ENCODE assay signal across 30 cellular contexts in genomic region chr3:151217208-151217607, GRCh38. TPM values are rescaled to one million over a fixed set of nuclear protein-coding genes. Genes with fewer than 3 reads are reported as not detected.
DNase-seq lines count a peak whose midpoint lies in the region; ATAC-seq and TF ChIP-seq lines count a peak whose summit lies in the region.
"Had no signal": no experiment of that assay in that cellular context is flagged by ENCODE, and none has a peak within 500 bp of the region (broad histone marks: within the 10 kb centered on the region; RNA-seq: fewer than 3 reads in every experiment).

No MANE protein-coding gene starts in this region.

- POLR2A ChIA-PET in WTC11 (lab: Charles Lee) = no interaction called here

- peak overlapping the region; percentile 12 to 86 for H2BK12ac ChIP-seq in mesenchymal stem cell (ENCODE audit: low read length in 2 of 2)

- H3K9ac ChIP-seq in mesenchymal stem cell (ENCODE audit: low read length) = no peak overlapping the region
- H3K9ac ChIP-seq: BLaER1 treated with 17β-estradiol and CSF1 and Interleukin-3, amounts not matched to agents 10 nM and 100 nM had no signal

- intact Hi-C loops in right cardiac atrium (cut with DNase I) (no loop called here), left ventricle myocardium superior (cut with micrococcal nuclease) (no loop called here), aorta (cut with DNase I) (no loop called here)

- CTCF ChIA-PET in WTC11 (lab: Charles Lee) = no interaction called here

- no peak for TF ChIP-seq CTCF in WTC11 (IDR thresholded peaks at IDR 0.05)

- H2AFZ ChIP-seq in mesenchymal stem cell (ENCODE audit: low read depth, low read length) = no peak overlapping the region
- H2AFZ ChIP-seq: PC-9 had no signal

- H3K4me2 ChIP-seq in mesenchymal stem cell (ENCODE audit: low read length, poor library complexity, severe bottlenecking) = no peak overlapping the region
- H3K4me2 ChIP-seq: PC-9 had no signal

- no peak overlapping the region for H3K27ac Mint-ChIP-seq in WTC11
- peak overlapping the region; percentile 9 for H3K27ac Mint-ChIP-seq in stimulated activated naive B cell treated with anti-CD40 and anti-IgM and Interleukin-4, amounts not matched to agents 10 μg/mL and 1 μg/mL and 100 μg/mL, for 72 hours
- H3K27ac Mint-ChIP-seq: CD4-positive, alpha-beta T cell had no signal

- H3K9me3 Mint-ChIP-seq in WTC11 = peaks cover 23% of the 10 kb centered on the region
- peaks cover 7 to 9% of the 10 kb centered on the region in 2 donors for H3K9me3 Mint-ChIP-seq in stimulated activated naive B cell treated with anti-CD40 and anti-IgM and Interleukin-4, amounts not matched to agents 10 μg/mL and 1 μg/mL and 100 μg/mL, for 72 hours

- H3K27me3 Mint-ChIP-seq in WTC11 (ENCODE audit: low read depth) = no peaks in the 10 kb centered on the region; the same call in 1 of the 2 replicates
- H3K27me3 Mint-ChIP-seq in stimulated activated naive B cell treated with anti-CD40 and anti-IgM and Interleukin-4, amounts not matched to agents 10 μg/mL and 1 μg/mL and 100 μg/mL, for 72 hours = no peaks in the 10 kb centered on the region
- H3K27me3 Mint-ChIP-seq: CD4-positive, alpha-beta T cell had no signal

- no peaks in the 10 kb centered on the region for H3K9me3 ChIP-seq in right cardiac atrium (ENCODE audit: control insufficient read depth, low read length)
- peaks cover 7% of the 10 kb centered on the region for H3K9me3 ChIP-seq in mesenchymal stem cell (ENCODE audit: control insufficient read depth, low read length)
- H3K9me3 ChIP-seq in aorta (ENCODE audit: control insufficient read depth, low read length) = no peaks in the 10 kb centered on the region
- H3K9me3 ChIP-seq: SJCRH30 had no signal

- H3K14ac ChIP-seq in mesenchymal stem cell (ENCODE audit: low read length in 2 of 2) = no peak overlapping the region

- peaks cover 0 to 3% of the 10 kb centered on the region in 2 experiments for H3K36me3 ChIP-seq in mesenchymal stem cell (ENCODE audit: control insufficient read depth in 1 of 2, insufficient read depth in 2 of 2, low read depth in 1 of 2, low read length in 2 of 2)
- H3K36me3 ChIP-seq in aorta (ENCODE audit: control insufficient read depth in 1 of 2, insufficient read depth in 2 of 2, low read length in 1 of 2) = no peaks in the 10 kb centered on the region
- H3K36me3 ChIP-seq: SJCRH30 had no signal

- H3K27me3 ChIP-seq in right cardiac atrium (ENCODE audit: control insufficient read depth, insufficient read depth) (no peaks in the 10 kb centered on the region), mesenchymal stem cell (ENCODE audit: control insufficient read depth in 1 of 2, insufficient read depth in 1 of 2, low read length in 2 of 2) (no peaks in the 10 kb centered on the region), aorta (ENCODE audit: control insufficient read depth in 1 of 2, insufficient read depth in 2 of 2, low read length in 1 of 2) (no peaks in the 10 kb centered on the region)
- H3K27me3 ChIP-seq: BLaER1 treated with 17β-estradiol and CSF1 and Interleukin-3, amounts not matched to agents 10 nM and 100 nM; SJCRH30 had no signal

- no peak overlapping the region for H2BK15ac ChIP-seq in mesenchymal stem cell (ENCODE audit: low read depth, poor library complexity, severe bottlenecking)

- peaks cover 2% of the 10 kb centered on the region for H3K79me1 ChIP-seq in mesenchymal stem cell (replicated peaks; ENCODE audit: low read length, poor library complexity, severe bottlenecking)

- H3K4me1 Mint-ChIP-seq in WTC11 = peaks cover 17% of the 10 kb centered on the region
- H3K4me1 Mint-ChIP-seq in stimulated activated naive B cell treated with anti-CD40 and anti-IgM and Interleukin-4, amounts not matched to agents 10 μg/mL and 1 μg/mL and 100 μg/mL, for 72 hours = peaks cover 0 to 16% of the 10 kb centered on the region in 2 donors

- H2BK120ac ChIP-seq in mesenchymal stem cell (ENCODE audit: low read depth, low read length) = peak overlapping the region; percentile 50

- H2AK5ac ChIP-seq in mesenchymal stem cell (ENCODE audit: low read length, severe bottlenecking) = peak overlapping the region; percentile 93

- H3K27ac ChIP-seq in right cardiac atrium (ENCODE audit: low read length) (peak overlapping the region; percentile 18), mesenchymal stem cell (ENCODE audit: low read length, poor library complexity, severe bottlenecking) (no peak overlapping the region), aorta (ENCODE audit: low read depth in 1 of 2, low read length in 2 of 2) (no peak overlapping the region)
- H3K27ac ChIP-seq: BLaER1 treated with 17β-estradiol and CSF1 and Interleukin-3, amounts not matched to agents 10 nM and 100 nM; HL-60; PC-9; SJCRH30 had no signal

- 96% methylated on average over 1 of the region's 1 CpG for WGBS in right cardiac atrium
- 100% methylated on average over 1 of the region's 1 CpG for WGBS in mesenchymal stem cell
- 93 to 96% methylated on average over 1 of the region's 1 CpG for WGBS in aorta, 2 donors

- H4K8ac ChIP-seq in mesenchymal stem cell (ENCODE audit: low read length) = peak overlapping the region; percentile 39

- ATAC-seq in right cardiac atrium (no peak), left ventricle myocardium superior (no peak), WTC11 (peak; percentile 58), aorta (ENCODE audit: low FRiP score) (no peak)
- ATAC-seq in stimulated activated naive B cell treated with anti-CD40 and anti-IgM and Interleukin-4, amounts not matched to agents 10 μg/mL and 1 μg/mL and 100 μg/mL, for 72 hours (replicated peaks) = no peak
- ATAC-seq: GM12878, HCT116 had no signal

- H3K4ac ChIP-seq in mesenchymal stem cell (ENCODE audit: low read depth in 1 of 2, low read length in 2 of 2) = peak overlapping the region in 1 of 2 experiments; percentile 57

- H3K36me3 Mint-ChIP-seq in WTC11 = peaks cover 30% of the 10 kb centered on the region
- peaks cover 17 to 20% of the 10 kb centered on the region in 2 donors for H3K36me3 Mint-ChIP-seq in stimulated activated naive B cell treated with anti-CD40 and anti-IgM and Interleukin-4, amounts not matched to agents 10 μg/mL and 1 μg/mL and 100 μg/mL, for 72 hours

- H3K4me3 Mint-ChIP-seq in WTC11 = no peak overlapping the region
- no peak overlapping the region for H3K4me3 Mint-ChIP-seq in stimulated activated naive B cell treated with anti-CD40 and anti-IgM and Interleukin-4, amounts not matched to agents 10 μg/mL and 1 μg/mL and 100 μg/mL, for 72 hours
- H3K4me3 Mint-ChIP-seq: CD4-positive, alpha-beta T cell had no signal

- no peak overlapping the region for H2BK5ac ChIP-seq in mesenchymal stem cell (ENCODE audit: low read depth, low read length, poor library complexity, severe bottlenecking)

- H3K18ac ChIP-seq in mesenchymal stem cell (ENCODE audit: low read depth in 1 of 2, low read length in 2 of 2) = peak overlapping the region in 1 of 2 experiments; percentile 82

- no peak overlapping the region for H4K91ac ChIP-seq in mesenchymal stem cell (ENCODE audit: low read length)

- DNase-seq in right cardiac atrium (no peak), left ventricle myocardium superior (no peak), WTC11 (ENCODE audit: low spot score) (no peak), mesenchymal stem cell (no peak), NCI-H2029 (lab: John Stamatoyannopoulos, UW) (no peak), aorta (no peak), KG1 (lab: John Stamatoyannopoulos, UW) (no peak)
- no peak for DNase-seq in stimulated activated naive B cell treated with anti-CD40 and anti-IgM and Interleukin-4, amounts not matched to agents 10 μg/mL and 1 μg/mL and 100 μg/mL, for 72 hours
- DNase-seq: AML-193; CD4-positive, alpha-beta T cell; Karpas-422; NCI-H1092 treated with DMSO at 0.1 percent for 48 hours; NCI-H1436; NCI-H187; NCI-H2107; NCI-H446 treated with DMSO at 0.1 percent for 48 hours; NCI-H526; NCI-H82; NK-92 treated with Interleukin-12 subunit alpha and Interleukin-12 subunit beta, amount 100 ng/mL, for 24 hours; PC-9; SJCRH30 had no signal

- H3K23ac ChIP-seq in mesenchymal stem cell (ENCODE audit: low read length in 2 of 2) = no peak overlapping the region

- no peak overlapping the region for H3K4me3 ChIP-seq in right cardiac atrium (ENCODE audit: low read length)
- no peak overlapping the region for H3K4me3 ChIP-seq in mesenchymal stem cell (ENCODE audit: insufficient read depth in 1 of 2, low read depth in 1 of 2, low read length in 2 of 2)
- H3K4me3 ChIP-seq in aorta (ENCODE audit: low read length in 2 of 2) = no peak overlapping the region
- H3K4me3 ChIP-seq: BLaER1 treated with 17β-estradiol and CSF1 and Interleukin-3, amounts not matched to agents 10 nM and 100 nM; GM12878; PC-9; SJCRH30 had no signal

- H3K4me1 ChIP-seq in right cardiac atrium (ENCODE audit: control insufficient read depth, insufficient read depth, low read length) = peaks cover 4% of the 10 kb centered on the region
- H3K4me1 ChIP-seq in mesenchymal stem cell (ENCODE audit: control insufficient read depth, insufficient read depth, low read depth, low read length) = peaks cover 3% of the 10 kb centered on the region
- peaks cover 0 to 3% of the 10 kb centered on the region in 2 donors for H3K4me1 ChIP-seq in aorta (ENCODE audit: control insufficient read depth in 1 of 2, insufficient read depth in 2 of 2, low read length in 2 of 2)
- H3K4me1 ChIP-seq: SJCRH30 had no signal

RNA-seq across cellular contexts. Expression of gene GPR171, which starts 14.2 kb away (rescaled TPM):
- total RNA-seq in right cardiac atrium (under 1 TPM in 3 of 4 donors, not detected in 1; 0.20 to 0.50 (median 0.39) TPM), left ventricle myocardium superior (0.15 TPM), WTC11 (2021) (0.17 to 0.32 TPM in 2 of 3 replicates, not detected in the other), aorta (1 to 10 TPM in 1 of 2 donors, under 1 TPM in 1; 0.96 to 1.2 TPM)
- polyA plus RNA-seq in right cardiac atrium (0.34 TPM), aorta (1 to 10 TPM in 1 of 2 donors, not detected in 1; 1.0 TPM)
- not detected for polyA plus RNA-seq in mesenchymal stem cell (2013, experiment 1 of 2)
- 0.04 TPM for polyA plus RNA-seq in mesenchymal stem cell (2013, experiment 2 of 2)
- total RNA-seq: Daoy, GM12878, H4, M059J, PC-9, RPMI7951, SJCRH30 had no signal
- polyA plus RNA-seq: AG04450 had no signal
